In genomic region chr7:3250725-3251124, GRCh38 we compare ENCODE assay signal across 19 cellular contexts. TPM values are rescaled to one million over a fixed set of nuclear protein-coding genes. Genes with fewer than 3 reads are reported as not detected.
DNase-seq lines count a peak whose midpoint lies in the region; ATAC-seq and TF ChIP-seq lines count a peak whose summit lies in the region.
"Had no signal": no experiment of that assay in that cellular context is flagged by ENCODE, and none has a peak within 500 bp of the region (broad histone marks: within the 10 kb centered on the region; RNA-seq: fewer than 3 reads in every experiment).

No MANE protein-coding gene starts in this region.

- no peak overlapping the region for H3K4me3 Mint-ChIP-seq in activated T-cell treated with anti-CD3 and anti-CD28 coated beads, Interleukin-2, amount 50 U/mL, for 4 hours
- no peak overlapping the region for H3K4me3 Mint-ChIP-seq in mesothelial cell of epicardium

- H3K4me3 ChIP-seq in GM12865 (ENCODE audit: low read depth, low read length): no peak overlapping the region

- no peak for DNase-seq in activated T-cell treated with anti-CD3 and anti-CD28 coated beads, Interleukin-2, amount 50 U/mL, for 4 hours
- no peak for DNase-seq in activated T-cell treated with anti-CD3 and anti-CD28 coated beads, Interleukin-2, amount 50 U/mL, for 1 hour
- peak; percentile 16 for DNase-seq in GM12865 (ENCODE audit: low read depth)
- no peak for DNase-seq in mesothelial cell of epicardium (ENCODE audit: low spot score in 2 of 2, unreplicated experiment in 2 of 2)
- no peak for DNase-seq in 8988T
- DNase-seq: ACHN, AML-193, GOT3, KBM-7, NCI-H187, NCI-H2107, NCI-H2227 treated with DMSO at 0.1 percent for 48 hours, NCI-H524, NCI-H82, OCI-M1, Right ventricle myocardium superior had no signal

- peak; percentile 14 to 50 for ATAC-seq in activated T-cell treated with anti-CD3 and anti-CD28 coated beads, Interleukin-2, amount 50 U/mL, for 4 hours
- peak; percentile 79 for ATAC-seq in GM21619 (IDR thresholded peaks at IDR 0.05; ENCODE audit: unreplicated experiment)
- no peak for ATAC-seq in GM18505 (IDR thresholded peaks at IDR 0.05; ENCODE audit: unreplicated experiment)
- ATAC-seq: HepG2 had no signal

- no peaks in the 10 kb centered on the region for H3K36me3 Mint-ChIP-seq in activated T-cell treated with anti-CD3 and anti-CD28 coated beads, Interleukin-2, amount 50 U/mL, for 4 hours (ENCODE audit: insufficient read depth)
- H3K36me3 Mint-ChIP-seq in mesothelial cell of epicardium: peaks cover 9% of the 10 kb centered on the region

- H3K27me3 Mint-ChIP-seq in activated T-cell treated with anti-CD3 and anti-CD28 coated beads, Interleukin-2, amount 50 U/mL, for 4 hours (ENCODE audit: low read depth): peaks cover 5% of the 10 kb centered on the region
- H3K27me3 Mint-ChIP-seq in mesothelial cell of epicardium (ENCODE audit: low read depth): no peaks in the 10 kb centered on the region

- no peak for TF ChIP-seq POLR2A in GM18505 (IDR thresholded peaks at IDR 0.05; ENCODE audit: borderline replicate concordance, extremely low read depth, insufficient read depth, insufficient read length)

- no peaks in the 10 kb centered on the region for H3K4me1 Mint-ChIP-seq in activated T-cell treated with anti-CD3 and anti-CD28 coated beads, Interleukin-2, amount 50 U/mL, for 4 hours (ENCODE audit: low read depth)
- H3K4me1 Mint-ChIP-seq in mesothelial cell of epicardium: peaks cover 19% of the 10 kb centered on the region

- TF ChIP-seq CTCF in GM12865 (IDR thresholded peaks at IDR 0.05; ENCODE audit: insufficient read depth, low read depth, low read length, missing control alignments) (no peak), mesothelial cell of epicardium (IDR thresholded peaks at IDR 0.05; ENCODE audit: unreplicated experiment) (no peak)

- peak overlapping the region; percentile 61 for H3K27ac Mint-ChIP-seq in mesothelial cell of epicardium

- peaks cover 9% of the 10 kb centered on the region for H3K9me3 Mint-ChIP-seq in activated T-cell treated with anti-CD3 and anti-CD28 coated beads, Interleukin-2, amount 50 U/mL, for 4 hours
- H3K9me3 Mint-ChIP-seq in mesothelial cell of epicardium: peaks cover 15% of the 10 kb centered on the region

RNA-seq across cellular contexts. Expression of gene SDK1, which starts 50.3 kb away (rescaled TPM):
- under 1 TPM; 0.05 to 0.79 (median 0.40) TPM for total RNA-seq in activated T-cell treated with anti-CD3 and anti-CD28 coated beads, Interleukin-2, amount 50 U/mL, for 4 hours
- 12.8 to 17.2 TPM (median 15.1 TPM) in 3 replicates for total RNA-seq in mesothelial cell of epicardium
